18 cellular contexts compared by ENCODE assay signal in genomic region chr9:135249711-135250110, GRCh38.
DNase-seq lines count a peak whose midpoint lies in the region; ATAC-seq, FAIRE-seq and TF ChIP-seq lines count a peak whose summit lies in the region.
"Had no signal": no experiment of that assay in that cellular context is flagged by ENCODE, and none has a peak within 500 bp of the region (broad histone marks: within the 10 kb centered on the region; RNA-seq: fewer than 3 reads in every experiment).

No MANE protein-coding gene starts in this region.

- H3K9me3 ChIP-seq in neuronal stem cell (replicated peaks in 1 of 2; ENCODE audit: control insufficient read depth in 2 of 2, insufficient read depth in 1 of 2, low read depth in 1 of 2, low read length in 2 of 2): peaks cover 0 to 4% of the 10 kb centered on the region in 2 donors
- H3K9me3 ChIP-seq in spleen: no peaks in the 10 kb centered on the region

- no CpG with 5 or more reads among the region's 8 CpGs for WGBS in neuronal stem cell (ENCODE audit: extremely low coverage in 2 of 2, insufficient read length in 2 of 2, insufficient replicate concordance in 1 of 2), 2 donors
- WGBS in spleen, 5 donors: 85 to 95% (median 87%) methylated on average over 8 of the region's 8 CpGs

- no peak for FAIRE-seq in HTR-8/SVneo (lab: Jason Lieb, UNC)
- FAIRE-seq: GM12878, GM18507 had no signal

- no peak overlapping the region for H3K27ac Mint-ChIP-seq in chondrocyte (ENCODE audit: unreplicated experiment)
- H3K27ac Mint-ChIP-seq: CD4-positive, alpha-beta T cell; IgD-negative memory B cell had no signal

- no peak overlapping the region for H3K4ac ChIP-seq in neuronal stem cell (ENCODE audit: low read length)

- H2BK5ac ChIP-seq in neuronal stem cell (ENCODE audit: low read length): no peak overlapping the region

- H3K4me1 Mint-ChIP-seq in chondrocyte (ENCODE audit: low read depth): no peaks in the 10 kb centered on the region
- H3K4me1 Mint-ChIP-seq: IgD-negative memory B cell had no signal

- H3K27me3 ChIP-seq in neuronal stem cell (ENCODE audit: control insufficient read depth in 3 of 3, insufficient read depth in 3 of 3, low read depth in 1 of 3, low read length in 3 of 3) (peaks cover 0 to 25% (median 3%) of the 10 kb centered on the region in 3 experiments), spleen (replicated peaks in 1 of 7) (peaks cover 0 to 84% (median 5%) of the 10 kb centered on the region in 7 donors)

- DNase-seq in cardiac septum (ENCODE audit: low spot score) (peak; percentile 46), left cardiac atrium (no peak), chondrocyte (ENCODE audit: low spot score) (peak; percentile 75), neuronal stem cell (ENCODE audit: low spot score) (no peak), spleen (peak; percentile 45), HTR-8/SVneo (ENCODE audit: insufficient read length, low spot score) (no peak)
- DNase-seq: ACHN; C1 segment of cervical spinal cord; Calu3; CD4-positive, alpha-beta T cell; DMS 273 treated with DMSO at 0.1 percent for 48 hours; GM23248; H7 had no signal

- no peak overlapping the region for H2BK12ac ChIP-seq in neuronal stem cell (ENCODE audit: low read length)

- H3K36me3 ChIP-seq in neuronal stem cell (replicated peaks in 1 of 2; ENCODE audit: control insufficient read depth in 2 of 2, insufficient read depth in 2 of 2, low read length in 2 of 2) (no peaks in the 10 kb centered on the region), spleen (no peaks in the 10 kb centered on the region)

- peak overlapping the region; percentile 97 for H2AK5ac ChIP-seq in neuronal stem cell (ENCODE audit: low read depth, low read length)

- H3K9ac ChIP-seq in neuronal stem cell (ENCODE audit: low read depth, low read length, poor library complexity): no peak overlapping the region
- H3K9ac ChIP-seq: GM23248 had no signal

- H3K27me3 Mint-ChIP-seq in chondrocyte (ENCODE audit: low read depth): peaks cover 23% of the 10 kb centered on the region

- no peak overlapping the region for H3K4me2 ChIP-seq in neuronal stem cell (ENCODE audit: insufficient read depth, low read length, poor library complexity, severe bottlenecking)

- H3K79me1 ChIP-seq in neuronal stem cell (ENCODE audit: low read depth, low read length): no peaks in the 10 kb centered on the region

- H4K8ac ChIP-seq in neuronal stem cell (ENCODE audit: low read depth, low read length): no peak overlapping the region

- H3K23ac ChIP-seq in neuronal stem cell (ENCODE audit: low read depth, low read length, poor library complexity): peak overlapping the region; percentile 3

- H3K4me3 ChIP-seq in neuronal stem cell (ENCODE audit: low read length in 2 of 2) (no peak overlapping the region), spleen (no peak overlapping the region)
- H3K4me3 ChIP-seq: GM12878, GM23248 had no signal

- H3K36me3 Mint-ChIP-seq in chondrocyte (ENCODE audit: low read depth): no peaks in the 10 kb centered on the region

- peaks cover 0 to 21% of the 10 kb centered on the region in 2 donors for H3K4me1 ChIP-seq in neuronal stem cell (ENCODE audit: control insufficient read depth in 2 of 2, insufficient read depth in 1 of 2, low read depth in 1 of 2, low read length in 2 of 2)
- no peaks in the 10 kb centered on the region for H3K4me1 ChIP-seq in spleen

- no peak overlapping the region for H4K91ac ChIP-seq in neuronal stem cell (ENCODE audit: low read depth, low read length, poor library complexity)

- no peak for TF ChIP-seq CTCF in chondrocyte (IDR thresholded peaks at IDR 0.05)
- TF ChIP-seq CTCF in spleen (IDR thresholded peaks at IDR 0.05 in 8 of 11, conservative IDR thresholded peaks at IDR 0.05 in 3 of 11): no peak

- H3K27ac ChIP-seq in neuronal stem cell (replicated peaks; ENCODE audit: low read length) (no peak overlapping the region), spleen (no peak overlapping the region)
- H3K27ac ChIP-seq: GM23248 had no signal

- H2BK15ac ChIP-seq in neuronal stem cell (ENCODE audit: low read length): peak overlapping the region; percentile 98

- H2AFZ ChIP-seq in neuronal stem cell (ENCODE audit: low read length): no peak overlapping the region
- H2AFZ ChIP-seq: GM23248 had no signal

- H3K4me3 Mint-ChIP-seq in chondrocyte (ENCODE audit: unreplicated experiment): no peak overlapping the region
- H3K4me3 Mint-ChIP-seq: CD4-positive, alpha-beta T cell; IgD-negative memory B cell had no signal

- intact Hi-C loops in cardiac septum (cut with DNase I): no loop called here
- intact Hi-C loops in left cardiac atrium (cut with DNase I): no loop called here
- intact Hi-C loops in spleen (cut with DNase I; ENCODE audit: low total_unique reads): no loop called here

- H3K14ac ChIP-seq in neuronal stem cell (ENCODE audit: low read length): no peak overlapping the region

- ATAC-seq in left cardiac atrium (no peak), HG02678 (IDR thresholded peaks at IDR 0.05; ENCODE audit: unreplicated experiment) (no peak), HG03135 (IDR thresholded peaks at IDR 0.05; ENCODE audit: unreplicated experiment) (no peak)
- ATAC-seq: GM12878 had no signal

- TF ChIP-seq POLR2A in spleen (IDR thresholded peaks at IDR 0.05): no peak

- H3K9me3 Mint-ChIP-seq in chondrocyte (ENCODE audit: low read depth): no peaks in the 10 kb centered on the region
- H3K9me3 Mint-ChIP-seq: CD4-positive, alpha-beta T cell; IgD-negative memory B cell had no signal

- peak overlapping the region; percentile 2 for H3K18ac ChIP-seq in neuronal stem cell (ENCODE audit: low read length)

- no peak overlapping the region for H2BK120ac ChIP-seq in neuronal stem cell (ENCODE audit: low read depth, low read length)

Comparison
In these comparisons a context has a peak if more than half of its experiments do, and no peak if none do; other contexts are left out.
1. DNase-seq: peak in cardiac septum (single experiment), chondrocyte (single experiment) and spleen (single experiment); none in left cardiac atrium (single experiment), neuronal stem cell (single experiment) and HTR-8/SVneo (single experiment).